18 cellular contexts compared by ENCODE assay signal in genomic region chr17:4358154-4358553, GRCh38. TPM values are rescaled to one million over a fixed set of nuclear protein-coding genes. Genes with fewer than 3 reads are reported as not detected.
DNase-seq lines count a peak whose midpoint lies in the region; ATAC-seq, FAIRE-seq and TF ChIP-seq lines count a peak whose summit lies in the region.
"Had no signal": no experiment of that assay in that cellular context is flagged by ENCODE, and none has a peak within 500 bp of the region (broad histone marks: within the 10 kb centered on the region; RNA-seq: fewer than 3 reads in every experiment).

No MANE protein-coding gene starts in this region.

- H2AK5ac ChIP-seq in H9 (ENCODE audit: insufficient read length, low read length) = no peak overlapping the region

- H3K4me3 Mint-ChIP-seq in H9 (peak overlapping the region in 1 of 2 experiments; percentile 21; a peak in 1 of 5 replicates), activated B cell treated with CpG ODN at 0.5 μM for 24 hours (peak overlapping the region; percentile 24)
- no peak overlapping the region for H3K4me3 Mint-ChIP-seq in T-helper 2 cell treated with Interferon-gamma antibody and Interleukin-4, amounts not matched to agents 5 μg/mL and 100 μg/mL, for 36 hours
- H3K4me3 Mint-ChIP-seq: activated CD4-positive, alpha-beta T cell treated with anti-CD3 and anti-CD28 coated beads, Interleukin-2, amount 10 ng/mL, durations not matched to agents 7 days and 5 days had no signal

- peaks cover 2% of the 10 kb centered on the region; the same call in 1 of the 2 replicates for H3K4me1 ChIP-seq in H9 (ENCODE audit: insufficient read depth, low read length)
- peaks cover 66% of the 10 kb centered on the region for H3K4me1 ChIP-seq in psoas muscle
- H3K4me1 ChIP-seq in HAP-1 = peaks cover 5% of the 10 kb centered on the region

- H3K18ac ChIP-seq in H9 (ENCODE audit: insufficient read length, low read depth, low read length) = no peak overlapping the region

- no peak overlapping the region for H2BK20ac ChIP-seq in H9 (ENCODE audit: low read depth, low read length, poor library complexity, severe bottlenecking)

- intact Hi-C loops in activated B cell treated with CpG ODN at 0.5 μM for 24 hours (cut with micrococcal nuclease) = loop anchor here (5.0 kb wide), 1 partner anchor 46 kb away; no protein-coding TSS in a partner anchor
- intact Hi-C loops in psoas muscle (cut with DNase I) = no loop called here

- POLR2A ChIA-PET in activated B cell treated with CpG ODN at 0.5 μM for 24 hours (lab: Charles Lee) = interaction anchor here (0.7 to 1.4 kb wide), 5 partner anchors 8 to 54 kb away, joined by 4 to 5 read pairs (median 4); no protein-coding TSS in a partner anchor

- no peak overlapping the region for H3T11ph ChIP-seq in H9 (ENCODE audit: low read length)

- no peaks in the 10 kb centered on the region for H4K20me1 ChIP-seq in H9 (ENCODE audit: control insufficient read depth, insufficient read depth, insufficient read length)

- no peak overlapping the region for H3K4me2 ChIP-seq in H9 (ENCODE audit: insufficient read depth, insufficient read length, low read length)

- H3K36me3 ChIP-seq in psoas muscle (ENCODE audit: insufficient read depth in 1 of 2, low read depth in 1 of 2) (peaks cover 0 to 13% of the 10 kb centered on the region in 2 donors), HAP-1 (replicated peaks) (peaks cover 21% of the 10 kb centered on the region)
- H3K36me3 ChIP-seq: left lung, pancreas had no signal

- H3K4me3 ChIP-seq in psoas muscle (no peak overlapping the region), HAP-1 (no peak overlapping the region)
- H3K4me3 ChIP-seq: left lung, pancreas had no signal

- no peak overlapping the region for H2BK120ac ChIP-seq in H9 (ENCODE audit: low read depth, low read length, poor library complexity, severe bottlenecking)

- no peak overlapping the region for H2AFZ ChIP-seq in H9 (ENCODE audit: low read length)

- CTCF ChIA-PET in activated B cell treated with CpG ODN at 0.5 μM for 24 hours (lab: Charles Lee) = interaction anchor here (1.0 to 1.2 kb wide), 2 partner anchors 52 to 54 kb away, joined by 3 read pairs; no protein-coding TSS in a partner anchor

- no peak overlapping the region for H4K91ac ChIP-seq in H9 (ENCODE audit: insufficient read length, low read depth, low read length)

- H3K23ac ChIP-seq in H9 (ENCODE audit: insufficient read length, low read depth, low read length) = no peak overlapping the region

- ATAC-seq in activated B cell treated with CpG ODN at 0.5 μM for 24 hours (ENCODE audit: low read depth) (peak; percentile 79), psoas muscle (no peak)
- ATAC-seq: left lung, pancreas had no signal

- no peak for TF ChIP-seq CTCF in H9 (conservative IDR thresholded peaks at IDR 0.05)
- no peak for TF ChIP-seq CTCF in activated B cell treated with CpG ODN at 0.5 μM for 24 hours (IDR thresholded peaks at IDR 0.05)
- no peak for TF ChIP-seq CTCF in psoas muscle (IDR thresholded peaks at IDR 0.05)

- DNase-seq in GM18507 (ENCODE audit: extremely low spot score, insufficient read length, low read depth) = no peak
- no peak for DNase-seq in H9
- DNase-seq in activated B cell treated with CpG ODN at 0.5 μM for 24 hours = no peak
- no peak for DNase-seq in psoas muscle
- no peak for DNase-seq in HAP-1 (ENCODE audit: low spot score in 2 of 2)
- no peak for DNase-seq in T-helper 2 cell treated with Interferon-gamma antibody and Interleukin-4, amounts not matched to agents 5 μg/mL and 100 μg/mL, for 36 hours (ENCODE audit: low spot score)
- DNase-seq in DMS79 treated with DMSO at 0.1 percent for 48 hours (lab: John Stamatoyannopoulos, UW) = no peak
- DNase-seq: activated CD4-positive, alpha-beta T cell treated with anti-CD3 and anti-CD28 coated beads, Interleukin-2, amount 10 ng/mL, durations not matched to agents 7 days and 5 days; activated CD8-positive, alpha-beta memory T cell treated with anti-CD3 and anti-CD28 coated beads, Interleukin-2, amount 50 U/mL, for 48 hours; AML-193; left lung; NCI-H2171; pancreas; RPMI8226; stimulated activated CD4-positive, alpha-beta T cell treated with anti-CD3 and anti-CD28 coated beads, Interleukin-4, amount 100 ng/mL, for 4 hours; stimulated activated CD8-positive, alpha-beta memory T cell treated with anti-CD3 and anti-CD28 coated beads, Interleukin-4, amount 100 ng/mL, for 48 hours had no signal

- H3K4ac ChIP-seq in H9 (ENCODE audit: low read depth, low read length) = no peak overlapping the region

- no peaks in the 10 kb centered on the region for H3K9me3 ChIP-seq in H9 (ENCODE audit: control insufficient read depth, low read depth, low read length)
- no peaks in the 10 kb centered on the region for H3K9me3 ChIP-seq in psoas muscle
- H3K9me3 ChIP-seq in HAP-1 = no peaks in the 10 kb centered on the region
- H3K9me3 ChIP-seq: left lung, pancreas had no signal

- H3K27ac Mint-ChIP-seq in H9 (peak overlapping the region in 2 of 3 experiments; percentile 22 to 49; a peak in 1 of 7 replicates), activated B cell treated with CpG ODN at 0.5 μM for 24 hours (peak overlapping the region; percentile 68)
- H3K27ac Mint-ChIP-seq in T-helper 2 cell treated with Interferon-gamma antibody and Interleukin-4, amounts not matched to agents 5 μg/mL and 100 μg/mL, for 36 hours = no peak overlapping the region
- H3K27ac Mint-ChIP-seq: activated CD4-positive, alpha-beta T cell treated with anti-CD3 and anti-CD28 coated beads, Interleukin-2, amount 10 ng/mL, durations not matched to agents 7 days and 5 days had no signal

- no peak overlapping the region for H2BK15ac ChIP-seq in H9 (ENCODE audit: low read depth, low read length)

- H3K27ac ChIP-seq in H9 (ENCODE audit: insufficient read length, low read depth, low read length) (no peak overlapping the region), psoas muscle (peak overlapping the region; percentile 99)
- H3K27ac ChIP-seq: left lung, pancreas had no signal

- H3K56ac ChIP-seq in H9 (ENCODE audit: insufficient read length, low read depth, low read length) = no peak overlapping the region

- no peaks in the 10 kb centered on the region for H3K27me3 Mint-ChIP-seq in H9 (ENCODE audit: low read depth)
- H3K27me3 Mint-ChIP-seq in activated B cell treated with CpG ODN at 0.5 μM for 24 hours = no peaks in the 10 kb centered on the region
- H3K27me3 Mint-ChIP-seq in T-helper 2 cell treated with Interferon-gamma antibody and Interleukin-4, amounts not matched to agents 5 μg/mL and 100 μg/mL, for 36 hours (ENCODE audit: low read depth) = no peaks in the 10 kb centered on the region
- H3K27me3 Mint-ChIP-seq: activated CD4-positive, alpha-beta T cell treated with anti-CD3 and anti-CD28 coated beads, Interleukin-2, amount 10 ng/mL, durations not matched to agents 7 days and 5 days had no signal

- no peak overlapping the region for H2BK12ac ChIP-seq in H9 (ENCODE audit: insufficient read length, low read depth, low read length)

- peaks cover 8 to 33% (median 33%) of the 10 kb centered on the region in 3 experiments; a peak in 6 of 7 replicates for H3K36me3 Mint-ChIP-seq in H9 (ENCODE audit: insufficient read depth in 1 of 3, low read depth in 3 of 3)
- peaks cover 37% of the 10 kb centered on the region for H3K36me3 Mint-ChIP-seq in activated B cell treated with CpG ODN at 0.5 μM for 24 hours (ENCODE audit: low read depth)
- peaks cover 19% of the 10 kb centered on the region for H3K36me3 Mint-ChIP-seq in T-helper 2 cell treated with Interferon-gamma antibody and Interleukin-4, amounts not matched to agents 5 μg/mL and 100 μg/mL, for 36 hours (ENCODE audit: low read depth)

- peaks cover 3% of the 10 kb centered on the region for H3K79me1 ChIP-seq in H9 (ENCODE audit: insufficient read depth, low read depth, low read length, poor library complexity, severe bottlenecking)

- no peak overlapping the region for H4K5ac ChIP-seq in H9 (ENCODE audit: insufficient read length, low read depth, low read length)

- peak; percentile 62 for FAIRE-seq in GM18507 (lab: Jason Lieb, UNC)
- FAIRE-seq: astrocyte, frontal cortex, pancreas had no signal

- H2BK5ac ChIP-seq in H9 (ENCODE audit: insufficient read length, low read length) = no peak overlapping the region

- no CpG with 5 or more reads among the region's 4 CpGs for WGBS in H9 (ENCODE audit: extremely low coverage, insufficient read length, low lambda C conversion rate)
- WGBS in psoas muscle, 3 donors = 82 to 96% (median 86%) methylated on average over 4 of the region's 4 CpGs

- H3K23me2 ChIP-seq in H9 (ENCODE audit: insufficient read length, low read depth, low read length, poor library complexity, severe bottlenecking) = no peaks in the 10 kb centered on the region

- peaks cover 66% of the 10 kb centered on the region for H3K79me2 ChIP-seq in H9 (ENCODE audit: insufficient read depth, low read length)

- H3K9ac ChIP-seq in H9 (ENCODE audit: extremely low read depth, insufficient read length, low read length) = no peak overlapping the region

- H3K27me3 ChIP-seq in H9 (ENCODE audit: insufficient read depth, low read length) = no peaks in the 10 kb centered on the region
- no peaks in the 10 kb centered on the region for H3K27me3 ChIP-seq in psoas muscle (ENCODE audit: insufficient read depth in 3 of 3, low read length in 2 of 3)
- H3K27me3 ChIP-seq in HAP-1 (ENCODE audit: low read depth) = no peaks in the 10 kb centered on the region
- H3K27me3 ChIP-seq: left lung, pancreas had no signal

- H3K9me3 Mint-ChIP-seq in H9 = no peaks in the 10 kb centered on the region
- no peaks in the 10 kb centered on the region for H3K9me3 Mint-ChIP-seq in activated B cell treated with CpG ODN at 0.5 μM for 24 hours
- no peaks in the 10 kb centered on the region for H3K9me3 Mint-ChIP-seq in T-helper 2 cell treated with Interferon-gamma antibody and Interleukin-4, amounts not matched to agents 5 μg/mL and 100 μg/mL, for 36 hours
- H3K9me3 Mint-ChIP-seq: activated CD4-positive, alpha-beta T cell treated with anti-CD3 and anti-CD28 coated beads, Interleukin-2, amount 10 ng/mL, durations not matched to agents 7 days and 5 days had no signal

- in situ Hi-C loops in HAP-1 (cut with MboI; ENCODE audit: low sequenced_read_pairs) = no loop called here

- peaks cover 26 to 37% of the 10 kb centered on the region in 2 experiments for H3K4me1 Mint-ChIP-seq in H9
- H3K4me1 Mint-ChIP-seq in activated B cell treated with CpG ODN at 0.5 μM for 24 hours = peaks cover 58% of the 10 kb centered on the region
- peaks cover 30% of the 10 kb centered on the region for H3K4me1 Mint-ChIP-seq in T-helper 2 cell treated with Interferon-gamma antibody and Interleukin-4, amounts not matched to agents 5 μg/mL and 100 μg/mL, for 36 hours (ENCODE audit: low read depth)

- H3K14ac ChIP-seq in H9 (ENCODE audit: insufficient read depth, low read length) = no peak overlapping the region

- no peak overlapping the region for H4K8ac ChIP-seq in H9 (replicated peaks; ENCODE audit: insufficient read length, low read depth, low read length)

RNA-seq across cellular contexts. Expression of gene UBE2G1, which starts 8.3 kb away (rescaled TPM):
- total RNA-seq in H9 (2021) (185 and 188 TPM in 2 replicates), activated B cell treated with CpG ODN at 0.5 μM for 24 hours (66.5 and 66.6 TPM in 2 replicates), psoas muscle (100 to 1,000 TPM; 152 to 239 (median 175) TPM)
- 100 to 1,000 TPM in 1 of 3 donors, 10 to 100 TPM in 2; 54.6 to 128 (median 73.0) TPM for polyA plus RNA-seq in psoas muscle
